Comparison of ENCODE assay signal across 8 cellular contexts in the genomic region with DNA sequence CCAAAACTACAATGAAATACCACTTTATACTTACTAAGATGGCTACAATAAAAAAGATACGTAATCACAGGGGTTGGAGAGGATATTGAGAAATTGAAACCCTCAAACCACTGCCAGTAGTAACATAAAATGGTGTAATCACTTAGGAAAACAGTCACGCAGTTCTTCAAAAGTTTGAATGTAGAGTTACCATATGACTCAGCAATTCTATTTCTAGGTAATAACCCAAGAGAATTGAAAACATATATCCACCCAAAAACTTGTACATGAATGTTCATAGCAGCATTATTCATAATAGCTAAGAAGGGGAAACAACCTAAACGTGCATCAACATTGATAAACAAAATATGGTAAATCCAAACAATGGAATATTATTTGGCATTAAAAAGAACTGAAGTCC.
A peak's percentile ranks its signal among the peaks of the same experiment; 100 is the strongest.
DNase-seq lines count a peak whose midpoint lies in the region; ATAC-seq lines count a peak whose summit lies in the region.

No MANE protein-coding gene starts in this region.

- peaks cover 11% of the 10 kb centered on the region for H3K36me3 Mint-ChIP-seq in activated naive CD8-positive, alpha-beta T cell

- H3K27ac Mint-ChIP-seq in activated naive CD8-positive, alpha-beta T cell, result peak overlapping the region; percentile 42

- H3K4me1 Mint-ChIP-seq in activated naive CD8-positive, alpha-beta T cell (ENCODE audit: low read depth), result peaks cover 50% of the 10 kb centered on the region

- no peak overlapping the region for H3K4me3 Mint-ChIP-seq in activated naive CD8-positive, alpha-beta T cell

- DNase-seq in AML-193 (lab: John Stamatoyannopoulos, UW) (peak; percentile 92 to 95), foreskin melanocyte (no peak), NCI-H1105 treated with DMSO at 0.1 percent for 48 hours (lab: John Stamatoyannopoulos, UW) (no peak), HuH-7.5 (ENCODE audit: low spot score) (no peak), NCI-H2171 (lab: John Stamatoyannopoulos, UW) (no peak)

- ATAC-seq in GM19463 (IDR thresholded peaks at IDR 0.05; ENCODE audit: unreplicated experiment) (peak; percentile 82), HG03342 (IDR thresholded peaks at IDR 0.05; ENCODE audit: unreplicated experiment) (peak; percentile 89)

- H3K9me3 Mint-ChIP-seq in activated naive CD8-positive, alpha-beta T cell (ENCODE audit: low read depth), result no peaks in the 10 kb centered on the region

- H3K27me3 Mint-ChIP-seq in activated naive CD8-positive, alpha-beta T cell, result no peaks in the 10 kb centered on the region

Comparison
In these comparisons a context has a peak if more than half of its experiments do, and no peak if none do; other contexts are left out.
1. DNase-seq: peak in AML-193 (2 of 2); none in foreskin melanocyte (single experiment), NCI-H1105 treated with DMSO at 0.1 percent for 48 hours (single experiment), HuH-7.5 (single experiment) and NCI-H2171 (single experiment).